36 cellular contexts compared by ENCODE assay signal in the genomic region with DNA sequence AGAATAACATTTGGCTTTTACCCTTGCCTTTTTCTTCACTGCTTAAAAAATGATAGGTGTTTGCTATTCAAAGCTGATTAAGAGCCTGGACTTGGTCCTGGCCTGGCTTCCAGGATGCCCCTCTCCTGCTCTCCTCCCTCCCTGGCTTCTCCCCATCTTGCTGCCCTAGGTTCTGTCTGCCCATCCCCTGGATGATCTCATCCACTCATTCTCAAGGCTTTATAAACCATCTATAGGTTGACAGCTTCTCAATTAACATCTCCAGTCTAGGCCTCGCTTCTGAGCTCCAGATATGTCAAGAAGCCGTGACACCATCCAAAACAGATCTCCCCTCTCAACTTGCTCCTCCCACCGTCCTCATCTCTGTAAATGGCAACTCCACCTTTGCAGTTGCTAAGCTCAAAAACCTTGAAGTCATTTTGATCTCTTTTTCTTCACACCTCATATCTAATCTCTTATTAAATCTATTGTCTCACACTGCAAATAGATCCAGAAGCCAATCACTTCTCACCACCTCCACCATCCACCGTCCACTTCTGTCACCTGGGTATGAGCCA. TPM values are rescaled to one million over a fixed set of nuclear protein-coding genes. Genes with fewer than 3 reads are reported as not detected.
DNase-seq lines count a peak whose midpoint lies in the region; TF ChIP-seq lines count a peak whose summit lies in the region.
"Had no signal": no experiment of that assay in that cellular context is flagged by ENCODE, and none has a peak within 500 bp of the region (broad histone marks: within the 10 kb centered on the region; RNA-seq: fewer than 3 reads in every experiment).

No MANE protein-coding gene starts in this region.

- intact Hi-C loops in CD4-positive, alpha-beta memory T cell (cut with micrococcal nuclease), result no loop called here
- intact Hi-C loops in activated T-helper 2 cell treated with anti-CD3 and anti-CD28 coated beads, Interferon-gamma antibody, Interleukin-2, Interleukin-4, amounts not matched to agents 10 μg/mL and 5 μg/mL and 100 μg/mL, durations not matched to agents 14 hours and 24 hours and 36 hours (cut with micrococcal nuclease), result no loop called here

- no peak for DNase-seq in T-helper 2 cell treated with Interferon-gamma antibody and Interleukin-4, amounts not matched to agents 5 μg/mL and 100 μg/mL, for 36 hours (ENCODE audit: low spot score)
- DNase-seq in T-helper 2 cell (no peak), neural crest cell (ENCODE audit: low read depth, low spot score) (no peak), RKO (ENCODE audit: low spot score) (no peak)
- DNase-seq in CD4-positive, alpha-beta memory T cell, result no peak
- DNase-seq in activated T-helper 2 cell treated with anti-CD3 and anti-CD28 coated beads, Interferon-gamma antibody, Interleukin-2, Interleukin-4, amounts not matched to agents 10 μg/mL and 5 μg/mL and 100 μg/mL, durations not matched to agents 14 hours and 24 hours and 36 hours (ENCODE audit: low spot score), result no peak
- DNase-seq in stimulated activated CD8-positive, alpha-beta memory T cell treated with anti-CD3 and anti-CD28 coated beads, Interleukin-4, amount 100 ng/mL, for 48 hours, result no peak
- DNase-seq in stimulated activated CD4-positive, alpha-beta T cell treated with anti-CD3 and anti-CD28 coated beads, Interleukin-4, amount 100 ng/mL, for 24 hours, result no peak
- DNase-seq: activated CD4-positive, alpha-beta T cell treated with anti-CD3 and anti-CD28 coated beads, Interleukin-2, amount 50 U/mL, for 1 hour; activated CD8-positive, alpha-beta memory T cell treated with anti-CD3 and anti-CD28 coated beads, Interleukin-2, amount 50 U/mL, for 4 hours; AML-193; Calu3; cerebellar nuclear complex; effector CD4-positive, alpha-beta T cell; erythroblast; foreskin keratinocyte; HFFc6; Kasumi-1; left ventricle myocardium superior; NCI-H1092; NCI-H1930; NCI-H345; NCI-H82; PC-3; SHP77 treated with DMSO at 0.1 percent for 48 hours; stimulated activated CD4-positive, alpha-beta T cell treated with anti-CD3 and anti-CD28 coated beads, Interleukin-2, amount 100 ng/mL, for 48 hours; stimulated activated naive CD8-positive, alpha-beta T cell treated with anti-CD3 and anti-CD28 coated beads, Interleukin-15, amount 100 ng/mL, for 72 hours; T-cell; transverse colon had no signal

- H3K9me3 Mint-ChIP-seq in T-helper 2 cell treated with Interferon-gamma antibody and Interleukin-4, amounts not matched to agents 5 μg/mL and 100 μg/mL, for 36 hours, result no peaks in the 10 kb centered on the region
- H3K9me3 Mint-ChIP-seq in CD4-positive, alpha-beta memory T cell, result no peaks in the 10 kb centered on the region
- no peaks in the 10 kb centered on the region for H3K9me3 Mint-ChIP-seq in activated T-helper 2 cell treated with anti-CD3 and anti-CD28 coated beads, Interferon-gamma antibody, Interleukin-2, Interleukin-4, amounts not matched to agents 10 μg/mL and 5 μg/mL and 100 μg/mL, durations not matched to agents 14 hours and 24 hours and 36 hours
- no peaks in the 10 kb centered on the region for H3K9me3 Mint-ChIP-seq in neural crest cell
- H3K9me3 Mint-ChIP-seq: HFFc6; stimulated activated naive CD8-positive, alpha-beta T cell treated with anti-CD3 and anti-CD28 coated beads, Interleukin-15, amount 100 ng/mL, for 72 hours; T-cell had no signal

- H3K36me3 Mint-ChIP-seq in T-helper 2 cell treated with Interferon-gamma antibody and Interleukin-4, amounts not matched to agents 5 μg/mL and 100 μg/mL, for 36 hours (ENCODE audit: low read depth), result peaks cover 25% of the 10 kb centered on the region
- H3K36me3 Mint-ChIP-seq in CD4-positive, alpha-beta memory T cell, result peaks cover 8 to 15% of the 10 kb centered on the region in 2 donors
- peaks cover 51% of the 10 kb centered on the region for H3K36me3 Mint-ChIP-seq in activated T-helper 2 cell treated with anti-CD3 and anti-CD28 coated beads, Interferon-gamma antibody, Interleukin-2, Interleukin-4, amounts not matched to agents 10 μg/mL and 5 μg/mL and 100 μg/mL, durations not matched to agents 14 hours and 24 hours and 36 hours (ENCODE audit: low read depth)
- peaks cover 10% of the 10 kb centered on the region for H3K36me3 Mint-ChIP-seq in neural crest cell (ENCODE audit: low read depth)

- H3K27me3 ChIP-seq in CD4-positive, alpha-beta memory T cell (ENCODE audit: insufficient read depth, low read length), result no peaks in the 10 kb centered on the region
- H3K27me3 ChIP-seq: ascending aorta, foreskin keratinocyte, hepatocyte, neutrophil, transverse colon had no signal

- no peak overlapping the region for H3K27ac ChIP-seq in CD4-positive, alpha-beta memory T cell (ENCODE audit: low read depth, low read length)
- H3K27ac ChIP-seq: ascending aorta, foreskin keratinocyte, hepatocyte, neutrophil, transverse colon had no signal

- no peaks in the 10 kb centered on the region for H3K9me3 ChIP-seq in CD4-positive, alpha-beta memory T cell (ENCODE audit: control insufficient read depth in 1 of 2, low read length in 2 of 2)
- H3K9me3 ChIP-seq: ascending aorta, mucosa of descending colon, neutrophil, transverse colon had no signal

- TF ChIP-seq CTCF in neural crest cell (conservative IDR thresholded peaks at IDR 0.05), result no peak

- CTCF ChIA-PET in CD4-positive, alpha-beta memory T cell (lab: Charles Lee; ENCODE audit: partially characterized antibody), result interaction anchor here (0.6 to 4.0 kb wide), 3 partner anchors 14 to 182 kb away, joined by 3 to 34 read pairs (median 7); partner anchors contain the start of gene DCTPP1

- POLR2A ChIA-PET in CD4-positive, alpha-beta memory T cell (lab: Charles Lee; ENCODE audit: partially characterized antibody), result interaction anchor here (0.8 to 4.3 kb wide), 4 partner anchors 9 to 351 kb away, joined by 4 to 52 read pairs (median 18); partner anchors contain the start of genes ALDOA, DCTPP1, SEPTIN1 and ZNF771

- H3K27me3 Mint-ChIP-seq in T-helper 2 cell treated with Interferon-gamma antibody and Interleukin-4, amounts not matched to agents 5 μg/mL and 100 μg/mL, for 36 hours (ENCODE audit: low read depth), result no peaks in the 10 kb centered on the region
- H3K27me3 Mint-ChIP-seq in CD4-positive, alpha-beta memory T cell, result no peaks in the 10 kb centered on the region
- no peaks in the 10 kb centered on the region for H3K27me3 Mint-ChIP-seq in activated T-helper 2 cell treated with anti-CD3 and anti-CD28 coated beads, Interferon-gamma antibody, Interleukin-2, Interleukin-4, amounts not matched to agents 10 μg/mL and 5 μg/mL and 100 μg/mL, durations not matched to agents 14 hours and 24 hours and 36 hours (ENCODE audit: low read depth)
- no peaks in the 10 kb centered on the region for H3K27me3 Mint-ChIP-seq in neural crest cell (ENCODE audit: low read depth)
- H3K27me3 Mint-ChIP-seq: stimulated activated naive CD8-positive, alpha-beta T cell treated with anti-CD3 and anti-CD28 coated beads, Interleukin-15, amount 100 ng/mL, for 72 hours; T-cell had no signal

- peaks cover 29% of the 10 kb centered on the region for H3K4me1 Mint-ChIP-seq in T-helper 2 cell treated with Interferon-gamma antibody and Interleukin-4, amounts not matched to agents 5 μg/mL and 100 μg/mL, for 36 hours (ENCODE audit: low read depth)
- H3K4me1 Mint-ChIP-seq in CD4-positive, alpha-beta memory T cell, result peaks cover 8 to 27% (median 15%) of the 10 kb centered on the region in 4 donors
- peaks cover 31% of the 10 kb centered on the region for H3K4me1 Mint-ChIP-seq in activated T-helper 2 cell treated with anti-CD3 and anti-CD28 coated beads, Interferon-gamma antibody, Interleukin-2, Interleukin-4, amounts not matched to agents 10 μg/mL and 5 μg/mL and 100 μg/mL, durations not matched to agents 14 hours and 24 hours and 36 hours (ENCODE audit: low read depth)
- peaks cover 26% of the 10 kb centered on the region for H3K4me1 Mint-ChIP-seq in neural crest cell

- no peaks in the 10 kb centered on the region for H3K36me3 ChIP-seq in CD4-positive, alpha-beta memory T cell (ENCODE audit: insufficient read depth, low read length)
- H3K36me3 ChIP-seq: neutrophil, transverse colon had no signal

- H3K4me3 ChIP-seq in CD4-positive, alpha-beta memory T cell (ENCODE audit: low read length in 2 of 2), result no peak overlapping the region
- H3K4me3 ChIP-seq: ascending aorta, hepatocyte, mucosa of descending colon, smooth muscle cell had no signal

- H3K27ac Mint-ChIP-seq in T-helper 2 cell treated with Interferon-gamma antibody and Interleukin-4, amounts not matched to agents 5 μg/mL and 100 μg/mL, for 36 hours, result peak overlapping the region; percentile 24
- peak overlapping the region in 6 of 7 donors; percentile 3 to 83 (median 26) for H3K27ac Mint-ChIP-seq in CD4-positive, alpha-beta memory T cell
- H3K27ac Mint-ChIP-seq in activated T-helper 2 cell treated with anti-CD3 and anti-CD28 coated beads, Interferon-gamma antibody, Interleukin-2, Interleukin-4, amounts not matched to agents 10 μg/mL and 5 μg/mL and 100 μg/mL, durations not matched to agents 14 hours and 24 hours and 36 hours, result peak overlapping the region; percentile 24
- no peak overlapping the region for H3K27ac Mint-ChIP-seq in neural crest cell (ENCODE audit: unreplicated experiment)
- H3K27ac Mint-ChIP-seq: HFFc6; stimulated activated naive CD8-positive, alpha-beta T cell treated with anti-CD3 and anti-CD28 coated beads, Interleukin-15, amount 100 ng/mL, for 72 hours had no signal

- H3K4me1 ChIP-seq in CD4-positive, alpha-beta memory T cell (ENCODE audit: insufficient read depth, low read length), result peaks cover 15% of the 10 kb centered on the region
- H3K4me1 ChIP-seq: foreskin keratinocyte had no signal

- no peak overlapping the region for H3K4me3 Mint-ChIP-seq in T-helper 2 cell treated with Interferon-gamma antibody and Interleukin-4, amounts not matched to agents 5 μg/mL and 100 μg/mL, for 36 hours
- H3K4me3 Mint-ChIP-seq in CD4-positive, alpha-beta memory T cell, result peak overlapping the region in 3 of 8 donors; percentile 7 to 56 (median 29)
- peak overlapping the region; percentile 32 for H3K4me3 Mint-ChIP-seq in activated T-helper 2 cell treated with anti-CD3 and anti-CD28 coated beads, Interferon-gamma antibody, Interleukin-2, Interleukin-4, amounts not matched to agents 10 μg/mL and 5 μg/mL and 100 μg/mL, durations not matched to agents 14 hours and 24 hours and 36 hours (ENCODE audit: low read depth)
- H3K4me3 Mint-ChIP-seq in neural crest cell, result peak overlapping the region; percentile 25

RNA-seq across cellular contexts. Expression of gene ZNF771, which starts 8.7 kb away (rescaled TPM):
- 1 to 10 TPM; 6.0 to 6.5 TPM for total RNA-seq in CD4-positive, alpha-beta memory T cell
- polyA plus RNA-seq in CD4-positive, alpha-beta memory T cell, result 1 to 10 TPM; 1.4 to 5.0 TPM
- 8.3 and 9.3 TPM in 2 replicates for total RNA-seq in activated T-helper 2 cell treated with anti-CD3 and anti-CD28 coated beads, Interferon-gamma antibody, Interleukin-2, Interleukin-4, amounts not matched to agents 10 μg/mL and 5 μg/mL and 100 μg/mL, durations not matched to agents 14 hours and 24 hours and 36 hours
- 17.5 and 18.9 TPM in 2 replicates for total RNA-seq in neural crest cell

RNA-seq across cellular contexts. Expression of gene DCTPP1, which starts 13.7 kb away (rescaled TPM):
- total RNA-seq in CD4-positive, alpha-beta memory T cell, result 10 to 100 TPM; 15.0 to 18.0 TPM
- polyA plus RNA-seq in CD4-positive, alpha-beta memory T cell, result 100 to 1,000 TPM in 1 of 2 donors, 10 to 100 TPM in 1; 87.0 to 115 TPM
- total RNA-seq in activated T-helper 2 cell treated with anti-CD3 and anti-CD28 coated beads, Interferon-gamma antibody, Interleukin-2, Interleukin-4, amounts not matched to agents 10 μg/mL and 5 μg/mL and 100 μg/mL, durations not matched to agents 14 hours and 24 hours and 36 hours, result 127 and 128 TPM in 2 replicates
- 91.6 and 94.3 TPM in 2 replicates for total RNA-seq in neural crest cell

RNA-seq across cellular contexts. Expression of gene ZNF48, which starts 20.9 kb away (rescaled TPM):
- 10 to 100 TPM; 15.8 to 16.7 TPM for total RNA-seq in CD4-positive, alpha-beta memory T cell
- polyA plus RNA-seq in CD4-positive, alpha-beta memory T cell, result 10 to 100 TPM in 1 of 2 donors, 1 to 10 TPM in 1; 5.5 to 10.7 TPM
- total RNA-seq in activated T-helper 2 cell treated with anti-CD3 and anti-CD28 coated beads, Interferon-gamma antibody, Interleukin-2, Interleukin-4, amounts not matched to agents 10 μg/mL and 5 μg/mL and 100 μg/mL, durations not matched to agents 14 hours and 24 hours and 36 hours, result 13.4 TPM in 2 replicates
- total RNA-seq in neural crest cell, result 59.9 and 60.9 TPM in 2 replicates

RNA-seq across cellular contexts. Expression of gene SEPHS2, which starts 29.5 kb away (rescaled TPM):
- total RNA-seq in CD4-positive, alpha-beta memory T cell, result 10 to 100 TPM; 42.0 to 44.4 TPM
- polyA plus RNA-seq in CD4-positive, alpha-beta memory T cell, result 10 to 100 TPM; 56.4 to 65.9 TPM
- 82.9 and 84.1 TPM in 2 replicates for total RNA-seq in activated T-helper 2 cell treated with anti-CD3 and anti-CD28 coated beads, Interferon-gamma antibody, Interleukin-2, Interleukin-4, amounts not matched to agents 10 μg/mL and 5 μg/mL and 100 μg/mL, durations not matched to agents 14 hours and 24 hours and 36 hours
- total RNA-seq in neural crest cell, result 29.6 and 30.5 TPM in 2 replicates

RNA-seq across cellular contexts. Expression of gene SEPTIN1, which starts 33.8 kb away (rescaled TPM):
- total RNA-seq in CD4-positive, alpha-beta memory T cell, result 100 to 1,000 TPM; 198 to 206 TPM
- 100 to 1,000 TPM; 210 to 212 TPM for polyA plus RNA-seq in CD4-positive, alpha-beta memory T cell
- 169 and 173 TPM in 2 replicates for total RNA-seq in activated T-helper 2 cell treated with anti-CD3 and anti-CD28 coated beads, Interferon-gamma antibody, Interleukin-2, Interleukin-4, amounts not matched to agents 10 μg/mL and 5 μg/mL and 100 μg/mL, durations not matched to agents 14 hours and 24 hours and 36 hours
- 2.3 and 2.9 TPM in 2 replicates for total RNA-seq in neural crest cell
- total RNA-seq: A172, ascending aorta, Daoy, foreskin keratinocyte, hepatocyte had no signal
